ENCODE assay signal across 17 cellular contexts in genomic region chr9:35923598-35923926, GRCh38. TPM values are rescaled to one million over a fixed set of nuclear protein-coding genes. Genes with fewer than 3 reads are reported as not detected.
DNase-seq lines count a peak whose midpoint lies in the region; ATAC-seq and TF ChIP-seq lines count a peak whose summit lies in the region.
"Had no signal": no experiment of that assay in that cellular context is flagged by ENCODE, and none has a peak within 500 bp of the region (broad histone marks: within the 10 kb centered on the region; RNA-seq: fewer than 3 reads in every experiment).

No MANE protein-coding gene starts in this region.

- H3K4me1 ChIP-seq in KMS-11 (ENCODE audit: low read depth, poor library complexity, severe bottlenecking) (peaks cover 13% of the 10 kb centered on the region), muscle layer of duodenum (ENCODE audit: control insufficient read depth in 1 of 2, insufficient read depth in 2 of 2, low read length in 2 of 2) (peaks cover 15 to 21% of the 10 kb centered on the region in 2 donors), testis (peaks cover 44% of the 10 kb centered on the region)

- TF ChIP-seq CTCF in KMS-11 (conservative IDR thresholded peaks at IDR 0.05; ENCODE audit: low read depth, low read length) (no peak), testis (IDR thresholded peaks at IDR 0.05) (no peak)

- no peaks in the 10 kb centered on the region for H3K9me3 ChIP-seq in muscle layer of duodenum (ENCODE audit: control insufficient read depth in 1 of 2, low read length in 2 of 2)
- H3K9me3 ChIP-seq in testis: no peaks in the 10 kb centered on the region

- intact Hi-C loops in testis (cut with DNase I; ENCODE audit: low total_unique reads): no loop called here

- H3K4me3 ChIP-seq in KMS-11 (IDR thresholded peaks at IDR 0.05; ENCODE audit: insufficient read depth, low read depth, low read length) (no peak overlapping the region), muscle layer of duodenum (ENCODE audit: low read depth in 1 of 2, low read length in 2 of 2) (no peak overlapping the region), testis (no peak overlapping the region)

- no peaks in the 10 kb centered on the region for H4K20me1 ChIP-seq in KMS-11 (ENCODE audit: insufficient read depth)

- no peaks in the 10 kb centered on the region for H3K79me2 ChIP-seq in KMS-11 (ENCODE audit: insufficient read depth, low read depth)

- peak overlapping the region; percentile 12; the same call in 1 of the 2 replicates for H2AFZ ChIP-seq in KMS-11 (ENCODE audit: low read depth)

- H3K27me3 ChIP-seq in KMS-11 (ENCODE audit: insufficient read depth, low read depth): no peaks in the 10 kb centered on the region
- no peaks in the 10 kb centered on the region for H3K27me3 ChIP-seq in muscle layer of duodenum (ENCODE audit: low read depth, low read length)
- H3K27me3 ChIP-seq in testis: no peaks in the 10 kb centered on the region

- H3K9ac ChIP-seq in KMS-11: no peak overlapping the region

- H3K36me3 ChIP-seq in KMS-11 (ENCODE audit: insufficient read depth): no peaks in the 10 kb centered on the region
- no peaks in the 10 kb centered on the region for H3K36me3 ChIP-seq in muscle layer of duodenum (ENCODE audit: control insufficient read depth in 1 of 2, insufficient read depth in 2 of 2, low read length in 2 of 2)
- no peaks in the 10 kb centered on the region for H3K36me3 ChIP-seq in testis (ENCODE audit: low read depth, missing control alignments)

- no peak for ATAC-seq in GM18511 (IDR thresholded peaks at IDR 0.05; ENCODE audit: unreplicated experiment)

- H3K27ac ChIP-seq in KMS-11: no peak overlapping the region; the same call in 1 of the 2 replicates
- H3K27ac ChIP-seq in caudate nucleus (ENCODE audit: low read depth, low read length): peak overlapping the region; percentile 55
- H3K27ac ChIP-seq in muscle layer of duodenum (ENCODE audit: low read length): peak overlapping the region; percentile 60
- H3K27ac ChIP-seq in testis: peak overlapping the region; percentile 66 to 72

- H3K4me2 ChIP-seq in KMS-11: peak overlapping the region; percentile 31; the same call in 1 of the 2 replicates

- DNase-seq in caudate nucleus (lab: John Stamatoyannopoulos, UW) (no peak), testis (no peak), NCI-H748 treated with DMSO at 0.1 percent for 48 hours (lab: John Stamatoyannopoulos, UW) (no peak), cerebellar cortex (ENCODE audit: low spot score) (no peak), SIG-M5 (lab: John Stamatoyannopoulos, UW) (no peak)
- DNase-seq: activated T-cell treated with anti-CD3 and anti-CD28 coated beads, Interleukin-2, amount 50 U/mL, for 4 hours; effector CD8-positive, alpha-beta T cell; NCI-H1048; nephron progenitor cell had no signal

- 51 to 86% methylated on average over 1 of the region's 1 CpG for WGBS in testis, 2 donors

- no peak for TF ChIP-seq POLR2A in testis (IDR thresholded peaks at IDR 0.05)

RNA-seq across cellular contexts. Expression of gene SPAAR, which starts 14.3 kb away (rescaled TPM):
- total RNA-seq in testis: 10 to 100 TPM; 56.9 to 69.8 TPM
- polyA plus RNA-seq in testis (ENCODE audit: insufficient read depth, low read depth, low replicate concordance): 15.0 TPM
- total RNA-seq: activated CD4-positive, alpha-beta T cell treated with anti-CD3 and anti-CD28 coated beads for 36 hours; activated T-cell treated with anti-CD3 and anti-CD28 coated beads, Interleukin-2, amount 50 U/mL, for 4 hours; Daoy had no signal
- polyA plus RNA-seq: CD14-positive monocyte had no signal

RNA-seq across cellular contexts. Expression of gene HRCT1, which starts 17.6 kb away (rescaled TPM):
- 1 to 10 TPM; 2.5 to 6.5 TPM for total RNA-seq in testis
- polyA plus RNA-seq in testis (ENCODE audit: insufficient read depth, low read depth, low replicate concordance): 7.1 TPM
- total RNA-seq: activated CD4-positive, alpha-beta T cell treated with anti-CD3 and anti-CD28 coated beads for 36 hours; activated T-cell treated with anti-CD3 and anti-CD28 coated beads, Interleukin-2, amount 50 U/mL, for 4 hours had no signal
- polyA plus RNA-seq: CD14-positive monocyte had no signal

RNA-seq across cellular contexts. Expression of gene OR2S2, which starts 34.4 kb away (rescaled TPM):
- total RNA-seq in testis: not detected
- polyA plus RNA-seq in testis (ENCODE audit: insufficient read depth, low read depth, low replicate concordance): not detected
- total RNA-seq: activated CD4-positive, alpha-beta T cell treated with anti-CD3 and anti-CD28 coated beads for 36 hours; activated T-cell treated with anti-CD3 and anti-CD28 coated beads, Interleukin-2, amount 50 U/mL, for 4 hours; Daoy; left lobe of liver had no signal
- polyA plus RNA-seq: adipose tissue, CD14-positive monocyte had no signal

RNA-seq across cellular contexts. Expression of gene OR13J1, which starts 53.4 kb away (rescaled TPM):
- not detected for total RNA-seq in testis
- not detected for polyA plus RNA-seq in testis (ENCODE audit: insufficient read depth, low read depth, low replicate concordance)
- total RNA-seq: activated CD4-positive, alpha-beta T cell treated with anti-CD3 and anti-CD28 coated beads for 36 hours; activated T-cell treated with anti-CD3 and anti-CD28 coated beads, Interleukin-2, amount 50 U/mL, for 4 hours; Daoy; left lobe of liver had no signal
- polyA plus RNA-seq: adipose tissue, CD14-positive monocyte had no signal
